ENCODE assay signal across 11 cellular contexts in genomic region chr10:21493841-21494220, GRCh38. TPM values are rescaled to one million over a fixed set of nuclear protein-coding genes. Genes with fewer than 3 reads are reported as not detected.
DNase-seq lines count a peak whose midpoint lies in the region; ATAC-seq lines count a peak whose summit lies in the region.
"Had no signal": no experiment of that assay in that cellular context is flagged by ENCODE, and none has a peak within 500 bp of the region (broad histone marks: within the 10 kb centered on the region; RNA-seq: fewer than 3 reads in every experiment).

No MANE protein-coding gene starts in this region.

- H3K27ac Mint-ChIP-seq in T-helper 2 cell treated with Interferon-gamma antibody and Interleukin-4, amounts not matched to agents 5 μg/mL and 100 μg/mL, for 36 hours: no peak overlapping the region
- H3K27ac Mint-ChIP-seq in activated CD4-positive, alpha-beta memory T cell treated with anti-CD3 and anti-CD28 coated beads, Interleukin-2, amount 10 ng/mL, durations not matched to agents 7 days and 5 days: no peak overlapping the region
- H3K27ac Mint-ChIP-seq in stimulated activated memory B cell treated with anti-CD40 and anti-IgM and Interleukin-4, amounts not matched to agents 10 μg/mL and 1 μg/mL and 100 μg/mL, for 72 hours: no peak overlapping the region

- no peaks in the 10 kb centered on the region for H3K36me3 ChIP-seq in iPS-15b (ENCODE audit: control insufficient read depth, insufficient read depth, low read length)

- no peaks in the 10 kb centered on the region for H3K36me3 Mint-ChIP-seq in T-helper 2 cell treated with Interferon-gamma antibody and Interleukin-4, amounts not matched to agents 5 μg/mL and 100 μg/mL, for 36 hours (ENCODE audit: low read depth)
- no peaks in the 10 kb centered on the region for H3K36me3 Mint-ChIP-seq in activated CD4-positive, alpha-beta memory T cell treated with anti-CD3 and anti-CD28 coated beads, Interleukin-2, amount 10 ng/mL, durations not matched to agents 7 days and 5 days (ENCODE audit: low read depth)
- no peaks in the 10 kb centered on the region for H3K36me3 Mint-ChIP-seq in stimulated activated memory B cell treated with anti-CD40 and anti-IgM and Interleukin-4, amounts not matched to agents 10 μg/mL and 1 μg/mL and 100 μg/mL, for 72 hours

- peaks cover 15% of the 10 kb centered on the region for H3K27me3 ChIP-seq in iPS-15b (ENCODE audit: control insufficient read depth, insufficient read depth, low read length)

- no peaks in the 10 kb centered on the region for H3K9me3 ChIP-seq in iPS-15b (ENCODE audit: control insufficient read depth, insufficient read depth, low read length)

- H3K4me3 ChIP-seq in iPS-15b (ENCODE audit: low read depth, low read length): peak overlapping the region; percentile 87

- no peak for ATAC-seq in stimulated activated memory B cell treated with anti-CD40 and anti-IgM and Interleukin-4, amounts not matched to agents 10 μg/mL and 1 μg/mL and 100 μg/mL, for 72 hours

- H3K27me3 Mint-ChIP-seq in T-helper 2 cell treated with Interferon-gamma antibody and Interleukin-4, amounts not matched to agents 5 μg/mL and 100 μg/mL, for 36 hours (ENCODE audit: low read depth): peaks cover 62% of the 10 kb centered on the region
- H3K27me3 Mint-ChIP-seq in activated CD4-positive, alpha-beta memory T cell treated with anti-CD3 and anti-CD28 coated beads, Interleukin-2, amount 10 ng/mL, durations not matched to agents 7 days and 5 days: peaks cover 56% of the 10 kb centered on the region
- H3K27me3 Mint-ChIP-seq in stimulated activated memory B cell treated with anti-CD40 and anti-IgM and Interleukin-4, amounts not matched to agents 10 μg/mL and 1 μg/mL and 100 μg/mL, for 72 hours: peaks cover 38% of the 10 kb centered on the region

- no peak for DNase-seq in T-helper 2 cell treated with Interferon-gamma antibody and Interleukin-4, amounts not matched to agents 5 μg/mL and 100 μg/mL, for 36 hours (ENCODE audit: low spot score)
- DNase-seq in T-helper 2 cell (no peak), D341Med (ENCODE audit: low spot score) (no peak), HT-29 (ENCODE audit: low spot score) (no peak)
- DNase-seq in activated CD4-positive, alpha-beta memory T cell treated with anti-CD3 and anti-CD28 coated beads, Interleukin-2, amount 10 ng/mL, durations not matched to agents 7 days and 5 days: no peak
- DNase-seq in activated effector memory CD4-positive, alpha-beta T cell treated with Interleukin-2 at 50 U/mL for 16 hours: no peak
- DNase-seq: 8988T; NCI-H2081 treated with DMSO at 0.1 percent for 48 hours; stimulated activated CD4-positive, alpha-beta T cell treated with anti-CD3 and anti-CD28 coated beads, Interleukin-4, amount 100 ng/mL, for 1 hour had no signal

- CTCF ChIA-PET in activated CD4-positive, alpha-beta memory T cell treated with anti-CD3 and anti-CD28 coated beads, Interleukin-2, amount 10 ng/mL, durations not matched to agents 7 days and 5 days (lab: Charles Lee): interaction anchor here (1.1 to 2.7 kb wide), 2 partner anchors 214 to 500 kb away, joined by 4 to 8 read pairs; no protein-coding TSS in a partner anchor

- peaks cover 14% of the 10 kb centered on the region for H3K4me1 ChIP-seq in iPS-15b (ENCODE audit: control insufficient read depth, insufficient read depth, low read length)

- no peaks in the 10 kb centered on the region for H3K9me3 Mint-ChIP-seq in T-helper 2 cell treated with Interferon-gamma antibody and Interleukin-4, amounts not matched to agents 5 μg/mL and 100 μg/mL, for 36 hours
- H3K9me3 Mint-ChIP-seq in activated CD4-positive, alpha-beta memory T cell treated with anti-CD3 and anti-CD28 coated beads, Interleukin-2, amount 10 ng/mL, durations not matched to agents 7 days and 5 days: no peaks in the 10 kb centered on the region
- H3K9me3 Mint-ChIP-seq in stimulated activated memory B cell treated with anti-CD40 and anti-IgM and Interleukin-4, amounts not matched to agents 10 μg/mL and 1 μg/mL and 100 μg/mL, for 72 hours: no peaks in the 10 kb centered on the region

- H3K4me3 Mint-ChIP-seq in T-helper 2 cell treated with Interferon-gamma antibody and Interleukin-4, amounts not matched to agents 5 μg/mL and 100 μg/mL, for 36 hours: peak overlapping the region; percentile 73
- peak overlapping the region; percentile 62 for H3K4me3 Mint-ChIP-seq in activated CD4-positive, alpha-beta memory T cell treated with anti-CD3 and anti-CD28 coated beads, Interleukin-2, amount 10 ng/mL, durations not matched to agents 7 days and 5 days
- peak overlapping the region; percentile 75 for H3K4me3 Mint-ChIP-seq in stimulated activated memory B cell treated with anti-CD40 and anti-IgM and Interleukin-4, amounts not matched to agents 10 μg/mL and 1 μg/mL and 100 μg/mL, for 72 hours

- POLR2A ChIA-PET in activated CD4-positive, alpha-beta memory T cell treated with anti-CD3 and anti-CD28 coated beads, Interleukin-2, amount 10 ng/mL, durations not matched to agents 7 days and 5 days (lab: Charles Lee): no interaction called here

- H3K9ac ChIP-seq in iPS-15b (ENCODE audit: low read depth, low read length): peak overlapping the region; percentile 79

- H3K4me1 Mint-ChIP-seq in T-helper 2 cell treated with Interferon-gamma antibody and Interleukin-4, amounts not matched to agents 5 μg/mL and 100 μg/mL, for 36 hours (ENCODE audit: low read depth): peaks cover 19% of the 10 kb centered on the region
- H3K4me1 Mint-ChIP-seq in activated CD4-positive, alpha-beta memory T cell treated with anti-CD3 and anti-CD28 coated beads, Interleukin-2, amount 10 ng/mL, durations not matched to agents 7 days and 5 days: peaks cover 24% of the 10 kb centered on the region
- H3K4me1 Mint-ChIP-seq in stimulated activated memory B cell treated with anti-CD40 and anti-IgM and Interleukin-4, amounts not matched to agents 10 μg/mL and 1 μg/mL and 100 μg/mL, for 72 hours: peaks cover 17% of the 10 kb centered on the region

RNA-seq across cellular contexts. Expression of gene SKIDA1, which starts 31.7 kb away (rescaled TPM):
- total RNA-seq in activated CD4-positive, alpha-beta memory T cell treated with anti-CD3 and anti-CD28 coated beads, Interleukin-2, amount 10 ng/mL, durations not matched to agents 7 days and 5 days: under 1 TPM; 0.25 to 0.38 TPM
- total RNA-seq in HT-29 (2014; rRNA removed; shearing (Covaris generic)): not detected in 2 replicates

RNA-seq across cellular contexts. Expression of gene MLLT10, which starts 40.2 kb away (rescaled TPM):
- total RNA-seq in activated CD4-positive, alpha-beta memory T cell treated with anti-CD3 and anti-CD28 coated beads, Interleukin-2, amount 10 ng/mL, durations not matched to agents 7 days and 5 days: 10 to 100 TPM; 43.0 to 49.9 TPM
- total RNA-seq in HT-29 (2014; rRNA removed; shearing (Covaris generic)): 31.7 and 47.6 TPM in 2 replicates
